In the genomic region with DNA sequence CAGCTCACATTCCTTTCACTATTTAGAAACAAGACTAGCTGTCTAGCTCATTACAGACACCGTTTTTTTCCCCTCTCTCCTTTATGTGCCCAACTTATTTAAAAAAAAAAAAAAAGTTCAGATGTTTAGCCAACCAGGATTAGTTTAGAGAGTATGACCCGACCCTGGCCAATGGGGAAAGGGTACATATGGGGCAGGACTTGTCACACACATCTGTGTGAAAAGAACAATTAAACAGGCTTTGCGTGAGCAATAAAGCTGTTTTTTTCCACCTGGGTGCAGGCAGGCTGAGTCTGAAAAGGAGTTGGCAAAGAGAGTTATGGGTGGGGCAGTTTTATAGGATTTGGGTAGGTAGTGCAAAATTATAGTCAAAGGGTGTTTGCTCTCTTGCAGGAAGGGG, we compare ENCODE assay signal across 4 cellular contexts.
DNase-seq lines count a peak whose midpoint lies in the region; ATAC-seq, FAIRE-seq and TF ChIP-seq lines count a peak whose summit lies in the region.
"Not testable (repeated sequence)": the region's sequence is repeated elsewhere in the genome, so short reads cannot be mapped to it uniquely, and the experiment has no call there.

No MANE protein-coding gene starts in this region.

- not testable (repeated sequence) for H3K27ac ChIP-seq in RWPE2 (ENCODE audit: poor library complexity, severe bottlenecking); foreskin keratinocyte

- not testable (repeated sequence) for H3K27me3 ChIP-seq in RWPE2 (ENCODE audit: insufficient read depth, poor library complexity, severe bottlenecking); foreskin keratinocyte

- not testable (repeated sequence) for TF ChIP-seq CTCF in RWPE2 (IDR thresholded peaks at IDR 0.05; ENCODE audit: poor library complexity, severe bottlenecking); foreskin keratinocyte (conservative IDR thresholded peaks at IDR 0.05); mucosa of descending colon (IDR thresholded peaks at IDR 0.05)

- not testable (repeated sequence) for H3K4me3 ChIP-seq in RWPE2 (ENCODE audit: severe bottlenecking); mucosa of descending colon

- intact Hi-C loops in mucosa of descending colon (cut with DNase I, micrococcal nuclease) = not testable (repeated sequence)

- not testable (repeated sequence) for H3K9me3 ChIP-seq in RWPE2 (ENCODE audit: severe bottlenecking); mucosa of descending colon

- FAIRE-seq in G401.6 (lab: Jason Lieb, UNC) = peak; percentile 100

- DNase-seq in RWPE2 (ENCODE audit: low spot score) = peak; percentile 45
- not testable (repeated sequence) for DNase-seq in foreskin keratinocyte
- peak in 2 of 3 donors; percentile 3 to 29 for DNase-seq in mucosa of descending colon

- not testable (repeated sequence) for H3K36me3 ChIP-seq in RWPE2 (ENCODE audit: low read depth); mucosa of descending colon (ENCODE audit: low read depth)

- H3K4me1 ChIP-seq in RWPE2 (ENCODE audit: insufficient read depth, poor library complexity, severe bottlenecking); foreskin keratinocyte; mucosa of descending colon (ENCODE audit: low read depth): not testable (repeated sequence)

- ATAC-seq in RWPE2 (ENCODE audit: low read depth) (peak; percentile 84), foreskin keratinocyte (peak; percentile 62)
- not testable (repeated sequence) for ATAC-seq in mucosa of descending colon
